Comparison of ENCODE assay signal across 1 cellular context in genomic region chr19:3056454-3057016, GRCh38.
TF ChIP-seq lines count a peak whose summit lies in the region.

No MANE protein-coding gene starts in this region.

TF ChIP-seq in GM12878, 131 proteins besides CTCF, POLR2A, EP300 and RAD21:
- TF ChIP-seq HDGF (IDR thresholded peaks at IDR 0.05), result no peak
- TF ChIP-seq POLR2AphosphoS5 (IDR thresholded peaks at IDR 0.05; ENCODE audit: low read length), result peak; percentile 33
